In genomic region chr9:124291801-124292396, GRCh38 we compare ENCODE assay signal across 9 cellular contexts. TPM values are rescaled to one million over a fixed set of nuclear protein-coding genes. Genes with fewer than 3 reads are reported as not detected.
A peak's percentile ranks its signal among the peaks of the same experiment; 100 is the strongest.
DNase-seq lines count a peak whose midpoint lies in the region; ATAC-seq and TF ChIP-seq lines count a peak whose summit lies in the region.
"Had no signal": no experiment of that assay in that cellular context is flagged by ENCODE, and none has a peak within 500 bp of the region (broad histone marks: within the 10 kb centered on the region; RNA-seq: fewer than 3 reads in every experiment).

No MANE protein-coding gene starts in this region.

- 84% methylated on average over 11 of the region's 11 CpGs for WGBS in HUES64

- no peaks in the 10 kb centered on the region for H3K36me3 ChIP-seq in HUES64 (ENCODE audit: insufficient read depth, low read length)

- peak overlapping the region; percentile 27 for H3K4me3 Mint-ChIP-seq in neural crest cell

- H3K9me3 Mint-ChIP-seq in activated naive CD4-positive, alpha-beta T cell treated with anti-CD3 and anti-CD28 coated beads, Interleukin-2, amount 50 U/mL, for 72 hours: no peaks in the 10 kb centered on the region
- H3K9me3 Mint-ChIP-seq in neural crest cell: no peaks in the 10 kb centered on the region

- peaks cover 36% of the 10 kb centered on the region for H3K4me1 Mint-ChIP-seq in neural crest cell

- no peak overlapping the region for H3K27ac Mint-ChIP-seq in activated naive CD4-positive, alpha-beta T cell treated with anti-CD3 and anti-CD28 coated beads, Interleukin-2, amount 50 U/mL, for 72 hours
- no peak overlapping the region for H3K27ac Mint-ChIP-seq in neural crest cell (ENCODE audit: unreplicated experiment)

- no peaks in the 10 kb centered on the region for H3K27me3 Mint-ChIP-seq in neural crest cell (ENCODE audit: low read depth)

- no peaks in the 10 kb centered on the region for H3K27me3 ChIP-seq in HUES64 (ENCODE audit: insufficient read depth, low read length)

- H3K4me1 ChIP-seq in HUES64 (ENCODE audit: insufficient read depth, low read length): peaks cover 5% of the 10 kb centered on the region; the same call in 1 of the 2 replicates

- TF ChIP-seq CTCF in AG10803 (conservative IDR thresholded peaks at IDR 0.05; ENCODE audit: low read length) (peak; percentile 10), neural crest cell (conservative IDR thresholded peaks at IDR 0.05) (no peak)

- DNase-seq in AG10803 (ENCODE audit: low read depth): no peak
- DNase-seq in activated naive CD4-positive, alpha-beta T cell treated with anti-CD3 and anti-CD28 coated beads, Interleukin-2, amount 50 U/mL, for 72 hours (ENCODE audit: low spot score in 2 of 2): peak in 1 of 2 donors; percentile 15
- DNase-seq in neural crest cell (ENCODE audit: low read depth, low spot score): no peak
- no peak for DNase-seq in EL
- DNase-seq in HCEC 1CT: no peak
- DNase-seq in HK-2 (ENCODE audit: unreplicated experiment): no peak
- DNase-seq: psoas muscle had no signal

- no peaks in the 10 kb centered on the region for H3K36me3 Mint-ChIP-seq in activated naive CD4-positive, alpha-beta T cell treated with anti-CD3 and anti-CD28 coated beads, Interleukin-2, amount 50 U/mL, for 72 hours
- no peaks in the 10 kb centered on the region for H3K36me3 Mint-ChIP-seq in neural crest cell (ENCODE audit: low read depth)

- H3K27ac ChIP-seq in HUES64 (ENCODE audit: low read depth, low read length): no peak overlapping the region
- H3K27ac ChIP-seq: psoas muscle had no signal

- peak overlapping the region; percentile 7; the same call in 1 of the 2 replicates for H3K9ac ChIP-seq in HUES64 (ENCODE audit: low read depth, low read length)

- no peaks in the 10 kb centered on the region for H3K9me3 ChIP-seq in HUES64 (ENCODE audit: insufficient read depth, low read depth, low read length)
- H3K9me3 ChIP-seq: psoas muscle had no signal

- peak; percentile 50 for ATAC-seq in GM19351 (IDR thresholded peaks at IDR 0.05; ENCODE audit: unreplicated experiment)
- peak; percentile 69 to 74 for ATAC-seq in activated naive CD4-positive, alpha-beta T cell treated with anti-CD3 and anti-CD28 coated beads, Interleukin-2, amount 50 U/mL, for 72 hours

- H3K4me3 ChIP-seq in AG10803 (ENCODE audit: low read length): no peak overlapping the region
- H3K4me3 ChIP-seq in HUES64 (ENCODE audit: low read length): no peak overlapping the region
- H3K4me3 ChIP-seq: psoas muscle had no signal

RNA-seq across cellular contexts. Expression of gene NEK6, which starts 34.1 kb away (rescaled TPM):
- polyA plus RNA-seq in HUES64 (2013, experiment 1 of 2): 9.8 TPM
- 14.3 TPM for polyA plus RNA-seq in HUES64 (2013, experiment 2 of 2)
- 1 to 10 TPM; 3.1 to 5.4 TPM for total RNA-seq in activated naive CD4-positive, alpha-beta T cell treated with anti-CD3 and anti-CD28 coated beads, Interleukin-2, amount 50 U/mL, for 72 hours
- 31.7 and 31.9 TPM in 2 replicates for total RNA-seq in neural crest cell
